Comparison of ENCODE assay signal across 7 cellular contexts in the genomic region with DNA sequence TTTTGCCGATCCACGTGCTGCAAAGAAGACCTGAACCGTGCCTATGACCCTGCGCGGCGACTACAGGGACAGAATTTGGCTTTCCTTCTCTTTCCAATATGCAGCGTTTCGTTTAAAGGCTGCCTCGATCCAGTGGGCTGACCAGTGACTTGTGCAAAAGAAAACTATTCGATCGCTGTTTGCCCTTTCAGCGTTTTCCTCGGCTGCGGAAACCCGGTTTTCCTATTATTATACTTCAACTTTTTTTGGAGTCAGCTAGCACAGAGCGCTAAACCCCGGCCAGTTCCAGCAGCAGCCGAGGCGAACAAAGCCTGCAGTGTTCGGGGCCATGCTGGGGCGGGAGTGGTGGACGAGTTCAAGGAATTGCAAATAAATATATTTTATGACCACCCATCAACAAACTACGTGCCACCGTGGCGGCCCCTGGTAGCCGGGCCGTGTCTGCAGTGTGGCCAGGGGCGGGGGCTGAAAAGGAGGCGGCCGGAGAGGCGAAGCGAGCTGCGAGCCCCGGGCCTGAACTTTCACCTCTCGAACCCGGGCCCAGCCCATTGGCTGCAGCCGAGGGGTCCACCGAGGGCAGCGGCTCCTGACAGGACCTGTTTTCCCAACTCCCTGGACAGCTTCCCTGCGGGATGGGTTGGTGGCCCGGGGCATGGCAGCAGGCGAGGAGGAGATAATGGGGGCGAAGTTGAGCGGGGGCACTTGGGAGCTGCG.
DNase-seq lines count a peak whose midpoint lies in the region; ATAC-seq, FAIRE-seq and TF ChIP-seq lines count a peak whose summit lies in the region.

No MANE protein-coding gene starts in this region.

- intact Hi-C loops in left lung (cut with DNase I): no loop called here

- peak; percentile 88 for DNase-seq in HuH-7 (ENCODE audit: low spot score)
- no peak for DNase-seq in coronary artery (ENCODE audit: low spot score)
- DNase-seq in left lung: peak; percentile 32 to 72
- DNase-seq in HTR-8/SVneo (ENCODE audit: insufficient read length, low spot score): no peak

- H3K36me3 ChIP-seq in left lung (no peaks in the 10 kb centered on the region), subcutaneous abdominal adipose tissue (ENCODE audit: control insufficient read depth in 5 of 5, insufficient read depth in 5 of 5, low read length in 5 of 5) (no peaks in the 10 kb centered on the region)

- ATAC-seq in left lung (no peak), GM18517 (IDR thresholded peaks at IDR 0.05; ENCODE audit: unreplicated experiment) (no peak), HG02870 (IDR thresholded peaks at IDR 0.05; ENCODE audit: unreplicated experiment) (no peak)

- H3K4me3 ChIP-seq in coronary artery (peak overlapping the region; percentile 80), left lung (peak overlapping the region; percentile 14 to 24), subcutaneous abdominal adipose tissue (ENCODE audit: low read depth in 1 of 5, low read length in 5 of 5) (peak overlapping the region; percentile 56 to 86 (median 65))

- TF ChIP-seq CTCF in coronary artery (IDR thresholded peaks at IDR 0.05): no peak
- TF ChIP-seq CTCF in left lung (IDR thresholded peaks at IDR 0.05): no peak

- H3K4me1 ChIP-seq in left lung (peaks cover 0 to 35% of the 10 kb centered on the region in 2 donors), subcutaneous abdominal adipose tissue (ENCODE audit: control insufficient read depth in 5 of 5, insufficient read depth in 5 of 5, low read length in 5 of 5) (peaks cover 2 to 59% (median 52%) of the 10 kb centered on the region in 5 donors)

- H3K9ac ChIP-seq in subcutaneous abdominal adipose tissue (ENCODE audit: low read length in 5 of 5): peak overlapping the region; percentile 22 to 68 (median 33)

- H3K9me3 ChIP-seq in left lung (no peaks in the 10 kb centered on the region), subcutaneous abdominal adipose tissue (ENCODE audit: control insufficient read depth in 5 of 5, low read length in 5 of 5) (no peaks in the 10 kb centered on the region)

- H3K27me3 ChIP-seq in left lung (peaks cover 25 to 100% of the 10 kb centered on the region in 2 donors), subcutaneous abdominal adipose tissue (ENCODE audit: control insufficient read depth in 5 of 5, insufficient read depth in 4 of 5, low read length in 5 of 5) (peaks cover 0 to 36% (median 12%) of the 10 kb centered on the region in 5 donors)

- H3K27ac ChIP-seq in coronary artery (peak overlapping the region in 1 of 2 donors; percentile 52), left lung (no peak overlapping the region), subcutaneous abdominal adipose tissue (ENCODE audit: low read depth, low read length) (peak overlapping the region; percentile 96)

- no peak for FAIRE-seq in HTR-8/SVneo (lab: Jason Lieb, UNC)

Comparison
In these comparisons a context has a peak if more than half of its experiments do, and no peak if none do; other contexts are left out.
1. DNase-seq: peak in HuH-7 (single experiment) and left lung (2 of 2); none in coronary artery (single experiment) and HTR-8/SVneo (single experiment).
2. H3K4me3 ChIP-seq: peak in every context shown above with its lines; median percentile 80 in coronary artery; 65 in subcutaneous abdominal adipose tissue; 19 in left lung.